Comparison of ENCODE assay signal across 1 cellular context in genomic region chr19:3505598-3506383, GRCh38.
TF ChIP-seq lines count a peak whose summit lies in the region.

FZR1 (plus strand) TSS chr19:3506311; CDS start chr19:3522990, 16,679 bp downstream.

TF ChIP-seq in K562, 482 proteins besides CTCF, POLR2A, EP300 and RAD21 (continued from another document and continues in another):
- TF ChIP-seq ATF6 (CRISPR knock-in tag; IDR thresholded peaks at IDR 0.05) = no peak
- TF ChIP-seq ZNF224 (CRISPR knock-in tag; IDR thresholded peaks at IDR 0.05) = no peak
- TF ChIP-seq ZFP1 (CRISPR knock-in tag; IDR thresholded peaks at IDR 0.05) = no peak
- TF ChIP-seq ZNF668 (CRISPR knock-in tag; IDR thresholded peaks at IDR 0.05) = no peak
- TF ChIP-seq MTA3 (IDR thresholded peaks at IDR 0.05; ENCODE audit: borderline replicate concordance) = peak; percentile 69; the same call in 1 of the 2 replicates
- peak; percentile 48 for TF ChIP-seq POU5F1 (IDR thresholded peaks at IDR 0.05; ENCODE audit: borderline replicate concordance, low read depth, low read length, partially characterized antibody)
- TF ChIP-seq SPI1 (IDR thresholded peaks at IDR 0.05; ENCODE audit: borderline replicate concordance, low read depth, low read length) = peak; percentile 76
- peak; percentile 82 for TF ChIP-seq E2F8 (IDR thresholded peaks at IDR 0.05; ENCODE audit: low read depth, partially characterized antibody)
- peak; percentile 96 for TF ChIP-seq GABPA (tag; conservative IDR thresholded peaks at IDR 0.05; ENCODE audit: low read depth)
- no peak for TF ChIP-seq DACH1 (IDR thresholded peaks at IDR 0.05; ENCODE audit: partially characterized antibody)
- no peak for TF ChIP-seq PML (IDR thresholded peaks at IDR 0.05; ENCODE audit: low read length)
- no peak for TF ChIP-seq ZNF121 (CRISPR knock-in tag; conservative IDR thresholded peaks at IDR 0.05)
- no peak for TF ChIP-seq COPS2 (conservative IDR thresholded peaks at IDR 0.05)
- TF ChIP-seq ZNF212 (CRISPR knock-in tag; IDR thresholded peaks at IDR 0.05) = no peak
- peak; percentile 81 for TF ChIP-seq CCNT2 (IDR thresholded peaks at IDR 0.05; ENCODE audit: borderline replicate concordance, extremely low read depth, insufficient read length, low read depth, low read length)
- no peak for TF ChIP-seq MEF2D (tag; conservative IDR thresholded peaks at IDR 0.05; ENCODE audit: low read depth)
- TF ChIP-seq NRF1 (conservative IDR thresholded peaks at IDR 0.05 in 1 of 2, IDR thresholded peaks at IDR 0.05 in 1 of 2) = peak; percentile 98
- no peak for TF ChIP-seq FOXP4 (CRISPR knock-in tag; IDR thresholded peaks at IDR 0.05; ENCODE audit: borderline replicate concordance)
- TF ChIP-seq GATA2 (CRISPR knock-in tag; IDR thresholded peaks at IDR 0.05) = peak; percentile 91
- TF ChIP-seq TFE3 (CRISPR knock-in tag; IDR thresholded peaks at IDR 0.05) = no peak
- peak; percentile 92 for TF ChIP-seq ZBTB40 (IDR thresholded peaks at IDR 0.05)
- TF ChIP-seq ZBTB40 (CRISPR knock-in tag; IDR thresholded peaks at IDR 0.05) = no peak
- TF ChIP-seq SREBF1 (IDR thresholded peaks at IDR 0.05; ENCODE audit: borderline replicate concordance, low read depth, low read length) = 0 out of 2 replicates have a peak, but pooled peaks have one; percentile 18
- peak; percentile 81 for TF ChIP-seq KDM5B (IDR thresholded peaks at IDR 0.05; ENCODE audit: insufficient replicate concordance, low read depth, low read length)
- TF ChIP-seq HDAC8 (tag; IDR thresholded peaks at IDR 0.05) = no peak
- TF ChIP-seq IFI16 (CRISPR knock-in tag; IDR thresholded peaks at IDR 0.05) = no peak
- TF ChIP-seq ZFP30 (CRISPR knock-in tag; IDR thresholded peaks at IDR 0.05; ENCODE audit: borderline replicate concordance) = no peak
- TF ChIP-seq ESRRB (CRISPR knock-in tag; IDR thresholded peaks at IDR 0.05; ENCODE audit: borderline replicate concordance) = no peak
- TF ChIP-seq ELF4 (CRISPR knock-in tag; IDR thresholded peaks at IDR 0.05) = peak; percentile 60; the same call in 1 of the 2 replicates
- no peak for TF ChIP-seq U2AF2 (optimal IDR thresholded peaks at IDR 0.05; ENCODE audit: low read depth, low read length)
- no peak for TF ChIP-seq ZNF512 (tag; IDR thresholded peaks at IDR 0.05)
- TF ChIP-seq POLR2G (IDR thresholded peaks at IDR 0.05; ENCODE audit: low read depth, low read length) = peak; percentile 90
- peak; percentile 94 for TF ChIP-seq ETV1 (tag; conservative IDR thresholded peaks at IDR 0.05; ENCODE audit: low read depth)
- peak; percentile 94 for TF ChIP-seq ZBTB12 (CRISPR knock-in tag; IDR thresholded peaks at IDR 0.05)
- peak; percentile 91 for TF ChIP-seq EP400 (IDR thresholded peaks at IDR 0.05)
- TF ChIP-seq ETV5 (CRISPR knock-in tag; IDR thresholded peaks at IDR 0.05; ENCODE audit: low read depth) = peak; percentile 94
- no peak for TF ChIP-seq PRPF4 (IDR thresholded peaks at IDR 0.05; ENCODE audit: insufficient read depth, low read depth, low read length, poor library complexity, severe bottlenecking)
